In the genomic region with DNA sequence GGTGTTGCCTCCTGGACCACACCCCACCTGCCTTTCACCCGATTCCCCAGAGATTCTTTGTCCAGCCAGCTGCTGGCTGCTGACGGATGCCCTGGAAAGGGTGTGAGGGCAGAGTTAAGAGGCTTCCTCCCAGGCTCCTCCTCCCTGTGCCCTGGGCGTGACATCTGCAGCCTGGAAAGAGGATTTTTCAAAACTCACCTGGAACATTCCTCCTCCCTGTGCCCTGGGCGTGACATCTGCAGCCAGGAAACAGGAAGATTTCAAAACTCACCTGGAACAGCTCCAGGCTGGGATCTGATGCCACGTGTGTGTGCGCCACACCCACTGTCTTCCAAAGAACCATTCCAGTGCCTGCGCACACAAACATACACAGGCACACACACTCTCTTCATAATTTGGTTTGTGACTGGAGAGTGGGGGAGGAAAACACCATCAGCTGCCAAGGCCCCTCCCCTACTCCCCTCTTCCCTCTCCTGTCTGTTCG, we compare ENCODE assay signal across 9 cellular contexts. TPM values are rescaled to one million over a fixed set of nuclear protein-coding genes. Genes with fewer than 3 reads are reported as not detected.
A peak's percentile ranks its signal among the peaks of the same experiment; 100 is the strongest.
DNase-seq lines count a peak whose midpoint lies in the region; ATAC-seq and TF ChIP-seq lines count a peak whose summit lies in the region.
"Had no signal": no experiment of that assay in that cellular context is flagged by ENCODE, and none has a peak within 500 bp of the region (broad histone marks: within the 10 kb centered on the region; RNA-seq: fewer than 3 reads in every experiment).

No MANE protein-coding gene starts in this region.

- H3K4me3 ChIP-seq in H7 (ENCODE audit: insufficient read depth, low read depth, low read length) (no peak overlapping the region), fibroblast of pulmonary artery (replicated peaks; ENCODE audit: low read depth, low read length) (no peak overlapping the region)

- no peak for ATAC-seq in HG02885 (IDR thresholded peaks at IDR 0.05; ENCODE audit: poor library complexity, unreplicated experiment)
- ATAC-seq: T-cell had no signal

- H3K27me3 ChIP-seq in H7 (ENCODE audit: control insufficient read depth, insufficient read depth, low read length): no peaks in the 10 kb centered on the region

- peak; percentile 36 for DNase-seq in H7
- DNase-seq in NCI-H69 (lab: John Stamatoyannopoulos, UW): peak; percentile 87
- peak; percentile 49 for DNase-seq in fibroblast of pulmonary artery (ENCODE audit: low read depth)
- peak; percentile 43 for DNase-seq in renal cortical epithelial cell (ENCODE audit: low read depth)
- DNase-seq in GM10266 (ENCODE audit: extremely low spot score): no peak
- no peak for DNase-seq in activated effector memory CD4-positive, alpha-beta T cell treated with Interleukin-2 at 50 U/mL for 16 hours
- no peak for DNase-seq in hepatic stellate cell (ENCODE audit: low spot score)
- DNase-seq: T-cell had no signal

- no peaks in the 10 kb centered on the region for H3K36me3 ChIP-seq in H7 (replicated peaks; ENCODE audit: control insufficient read depth, insufficient read depth, low read length)

- TF ChIP-seq CTCF in fibroblast of pulmonary artery (IDR thresholded peaks at IDR 0.05; ENCODE audit: low read length, missing control alignments) (no peak), GM10266 (IDR thresholded peaks at IDR 0.05; ENCODE audit: control insufficient read depth, insufficient read depth, low read depth, missing control alignments) (no peak)

RNA-seq across cellular contexts. Expression of gene MARVELD1, which starts 5.2 kb away (rescaled TPM):
- total RNA-seq in H7 (2014; rRNA removed; shearing (Covaris generic)): 18.7 and 21.2 TPM in 2 replicates
- 17.5 and 19.3 TPM in 2 replicates for total RNA-seq in renal cortical epithelial cell

RNA-seq across cellular contexts. Expression of gene ZFYVE27, which starts 18.2 kb away (rescaled TPM):
- 19.2 and 21.8 TPM in 2 replicates for total RNA-seq in H7 (2014; rRNA removed; shearing (Covaris generic))
- 34.9 and 37.5 TPM in 2 replicates for total RNA-seq in renal cortical epithelial cell

RNA-seq across cellular contexts. Expression of gene AVPI1, which starts 31.7 kb away (rescaled TPM):
- total RNA-seq in H7 (2014; rRNA removed; shearing (Covaris generic)): 10.6 and 13.6 TPM in 2 replicates
- total RNA-seq in renal cortical epithelial cell: 7.5 and 8.2 TPM in 2 replicates

RNA-seq across cellular contexts. Expression of gene SFRP5, which starts 53.1 kb away (rescaled TPM):
- total RNA-seq in H7 (2014; rRNA removed; shearing (Covaris generic)): 1.9 and 2.3 TPM in 2 replicates
- total RNA-seq in renal cortical epithelial cell: 0.17 and 0.60 TPM in 2 replicates

Comparison
In these comparisons a context has a peak if more than half of its experiments do, and no peak if none do; other contexts are left out.
1. DNase-seq: peak in H7 (single experiment), NCI-H69 (single experiment), fibroblast of pulmonary artery (single experiment) and renal cortical epithelial cell (single experiment); none in GM10266 (single experiment), activated effector memory CD4-positive, alpha-beta T cell treated with Interleukin-2 at 50 U/mL for 16 hours (single experiment) and hepatic stellate cell (single experiment).